Comparison of ENCODE assay signal across 8 cellular contexts in the genomic region with DNA sequence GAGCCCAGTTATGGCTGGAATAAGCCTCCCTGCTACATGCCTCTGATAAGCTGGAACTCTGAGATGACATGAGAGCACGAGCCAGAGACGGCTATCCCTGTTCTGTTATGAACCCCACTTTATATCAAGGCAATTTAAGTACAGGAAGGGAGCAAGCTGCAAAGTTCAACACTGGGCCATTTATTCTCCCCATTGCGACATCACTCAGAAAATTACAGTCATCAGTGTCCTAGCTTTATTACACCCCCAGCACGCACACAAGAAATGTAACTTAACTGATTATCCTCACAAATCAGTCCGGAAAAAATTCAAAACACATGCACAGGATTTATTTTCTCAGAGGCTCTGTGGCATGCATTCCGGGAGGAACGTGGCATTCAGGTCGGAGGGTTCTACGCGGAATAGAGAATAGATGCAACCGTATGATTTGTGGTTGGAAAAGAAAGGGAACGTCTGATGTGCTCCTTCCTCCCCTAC.
DNase-seq lines count a peak whose midpoint lies in the region; ATAC-seq and TF ChIP-seq lines count a peak whose summit lies in the region.

No MANE protein-coding gene starts in this region.

- no peaks in the 10 kb centered on the region for H3K79me2 ChIP-seq in Loucy (ENCODE audit: insufficient read depth, low read length)

- H3F3A ChIP-seq in Loucy (ENCODE audit: low read depth) = no peaks in the 10 kb centered on the region

- no peaks in the 10 kb centered on the region for H4K20me1 ChIP-seq in Loucy (ENCODE audit: insufficient read depth, low read length, poor library complexity, severe bottlenecking)

- H3K4me3 ChIP-seq in Loucy (ENCODE audit: low read length, poor library complexity, severe bottlenecking) = peak overlapping the region; percentile 73
- H3K4me3 ChIP-seq in mesenchymal stem cell (ENCODE audit: insufficient read depth in 1 of 2, low read depth in 1 of 2, low read length in 2 of 2) = peak overlapping the region in 1 of 2 experiments; percentile 76

- H3K9ac ChIP-seq in Loucy (ENCODE audit: low read depth, low read length, poor library complexity, severe bottlenecking) = peak overlapping the region; percentile 47
- H3K9ac ChIP-seq in mesenchymal stem cell (ENCODE audit: low read length) = peak overlapping the region; percentile 85

- H3K79me1 ChIP-seq in mesenchymal stem cell (replicated peaks; ENCODE audit: low read length, poor library complexity, severe bottlenecking) = peaks cover 3% of the 10 kb centered on the region

- H3K27ac Mint-ChIP-seq in brain = peak overlapping the region in 1 of 5 experiments; percentile 86

- WGBS in mesenchymal stem cell = 73% methylated on average over 11 of the region's 12 CpGs

- peak overlapping the region in 1 of 2 experiments; percentile 44 for H3K4ac ChIP-seq in mesenchymal stem cell (ENCODE audit: low read depth in 1 of 2, low read length in 2 of 2)

- peaks cover 0 to 9% (median 4%) of the 10 kb centered on the region in 5 experiments for H3K9me3 Mint-ChIP-seq in brain

- no peak overlapping the region for H3K18ac ChIP-seq in mesenchymal stem cell (ENCODE audit: low read depth in 1 of 2, low read length in 2 of 2)

- no peak overlapping the region for H4K91ac ChIP-seq in mesenchymal stem cell (ENCODE audit: low read length)

- H2AFZ ChIP-seq in Loucy (ENCODE audit: low read length) (peak overlapping the region; percentile 84), mesenchymal stem cell (ENCODE audit: low read depth, low read length) (peak overlapping the region; percentile 69)

- DNase-seq in Ammon's horn (ENCODE audit: low spot score) (peak; percentile 43), mesenchymal stem cell (peak; percentile 72), mucosa of gallbladder (ENCODE audit: low spot score) (no peak), DMS79 (lab: John Stamatoyannopoulos, UW) (no peak), amniotic stem cell (lab: John Stamatoyannopoulos, UW) (no peak)

- H3K23ac ChIP-seq in mesenchymal stem cell (ENCODE audit: low read length in 2 of 2) = no peak overlapping the region

- H3K9me2 ChIP-seq in Loucy (replicated peaks; ENCODE audit: low read depth, low read length) = no peaks in the 10 kb centered on the region

- H2BK120ac ChIP-seq in mesenchymal stem cell (ENCODE audit: low read depth, low read length) = no peak overlapping the region

- no peak overlapping the region for H3K14ac ChIP-seq in mesenchymal stem cell (ENCODE audit: low read length in 2 of 2)

- H2BK15ac ChIP-seq in mesenchymal stem cell (ENCODE audit: low read depth, poor library complexity, severe bottlenecking) = no peak overlapping the region

- peak overlapping the region; percentile 1 for H4K8ac ChIP-seq in mesenchymal stem cell (ENCODE audit: low read length)

- no peaks in the 10 kb centered on the region for H3K9me3 ChIP-seq in Loucy (ENCODE audit: insufficient read depth, low read depth, low read length)
- no peaks in the 10 kb centered on the region for H3K9me3 ChIP-seq in mesenchymal stem cell (ENCODE audit: control insufficient read depth, low read length)

- peak overlapping the region; percentile 86 for H3K4me2 ChIP-seq in Loucy (ENCODE audit: low read depth, low read length, poor library complexity, severe bottlenecking)
- no peak overlapping the region for H3K4me2 ChIP-seq in mesenchymal stem cell (ENCODE audit: low read length, poor library complexity, severe bottlenecking)

- no peak for TF ChIP-seq CTCF in Loucy (conservative IDR thresholded peaks at IDR 0.05; ENCODE audit: low read length)
- no peak for TF ChIP-seq CTCF in brain (conservative IDR thresholded peaks at IDR 0.05)

- peak overlapping the region; percentile 76 to 91 (median 78) for H3K4me3 Mint-ChIP-seq in brain

- peaks cover 21% of the 10 kb centered on the region for H3K27me3 Mint-ChIP-seq in brain

- no peak overlapping the region for H3K27ac ChIP-seq in mesenchymal stem cell (ENCODE audit: low read length, poor library complexity, severe bottlenecking)

- H2AK5ac ChIP-seq in mesenchymal stem cell (ENCODE audit: low read length, severe bottlenecking) = peak overlapping the region; percentile 99

- H3K27me3 ChIP-seq in Loucy (ENCODE audit: insufficient read depth, low read length, poor library complexity, severe bottlenecking) (no peaks in the 10 kb centered on the region), mesenchymal stem cell (ENCODE audit: control insufficient read depth in 1 of 2, insufficient read depth in 1 of 2, low read length in 2 of 2) (no peaks in the 10 kb centered on the region)

- H3K36me3 Mint-ChIP-seq in brain = peaks cover 5% of the 10 kb centered on the region

- H3K36me3 ChIP-seq in Loucy (ENCODE audit: insufficient read depth, low read length) = no peaks in the 10 kb centered on the region
- H3K36me3 ChIP-seq in mesenchymal stem cell (ENCODE audit: control insufficient read depth in 1 of 2, insufficient read depth in 2 of 2, low read depth in 1 of 2, low read length in 2 of 2) = peaks cover 0 to 10% of the 10 kb centered on the region in 2 experiments

- no peak for ATAC-seq in HG02571 (IDR thresholded peaks at IDR 0.05; ENCODE audit: unreplicated experiment)

- H3K4me1 ChIP-seq in Loucy (ENCODE audit: insufficient read depth, low read length, poor library complexity, severe bottlenecking) (peaks cover 24% of the 10 kb centered on the region), mesenchymal stem cell (ENCODE audit: control insufficient read depth, insufficient read depth, low read depth, low read length) (peaks cover 10% of the 10 kb centered on the region)

- H2BK12ac ChIP-seq in mesenchymal stem cell (ENCODE audit: low read length in 2 of 2) = peak overlapping the region; percentile 41 to 94

- H3K4me1 Mint-ChIP-seq in brain = peaks cover 45% of the 10 kb centered on the region

- H2BK5ac ChIP-seq in mesenchymal stem cell (ENCODE audit: low read depth, low read length, poor library complexity, severe bottlenecking) = no peak overlapping the region

Comparison
In these comparisons a context has a peak if more than half of its experiments do, and no peak if none do; other contexts are left out.
1. DNase-seq: peak in Ammon's horn (single experiment) and mesenchymal stem cell (single experiment); none in mucosa of gallbladder (single experiment), DMS79 (single experiment) and amniotic stem cell (single experiment).